ENCODE assay signal across 13 cellular contexts in the genomic region with DNA sequence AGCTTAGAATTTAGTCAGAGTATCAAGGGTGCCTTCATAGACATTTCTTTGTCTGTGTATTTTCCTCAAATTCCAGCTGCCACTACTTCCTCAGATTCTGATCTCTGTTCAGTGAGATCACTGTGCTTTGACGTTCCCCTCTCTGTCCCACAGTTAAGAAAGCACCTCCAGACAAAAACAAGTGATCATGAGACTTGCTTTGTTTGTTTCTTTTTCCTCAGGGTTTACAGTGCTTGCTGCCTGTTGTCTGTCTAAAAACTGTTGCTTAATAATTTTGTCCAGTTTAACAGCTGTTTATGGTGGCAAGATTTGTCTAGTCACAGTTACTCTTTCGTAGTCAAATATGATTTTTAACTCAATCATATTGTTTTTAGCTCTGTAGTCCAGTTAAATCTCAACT. TPM values are rescaled to one million over a fixed set of nuclear protein-coding genes. Genes with fewer than 3 reads are reported as not detected.
DNase-seq lines count a peak whose midpoint lies in the region; ATAC-seq and TF ChIP-seq lines count a peak whose summit lies in the region.
"Had no signal": no experiment of that assay in that cellular context is flagged by ENCODE, and none has a peak within 500 bp of the region (broad histone marks: within the 10 kb centered on the region; RNA-seq: fewer than 3 reads in every experiment).

No MANE protein-coding gene starts in this region.

- no peak overlapping the region for H2BK12ac ChIP-seq in mesenchymal stem cell (ENCODE audit: low read length in 2 of 2)

- H3K79me1 ChIP-seq in IMR-90 (ENCODE audit: low read depth in 1 of 2, low read length in 2 of 2) (peaks cover 19 to 26% of the 10 kb centered on the region in 2 experiments), mesenchymal stem cell (replicated peaks; ENCODE audit: low read length, poor library complexity, severe bottlenecking) (peaks cover 16% of the 10 kb centered on the region)

- H3K9me3 ChIP-seq in AG04450 (ENCODE audit: control insufficient read depth, insufficient read depth, low read length) (no peaks in the 10 kb centered on the region), IMR-90 (ENCODE audit: control insufficient read depth, insufficient read depth, low read length) (no peaks in the 10 kb centered on the region; the same call in 1 of the 2 replicates), endodermal cell (ENCODE audit: control insufficient read depth, low read length) (no peaks in the 10 kb centered on the region), mesenchymal stem cell (ENCODE audit: control insufficient read depth, low read length) (no peaks in the 10 kb centered on the region)
- H3K9me3 ChIP-seq in CD4-positive, alpha-beta memory T cell (ENCODE audit: control insufficient read depth in 1 of 2, low read length in 2 of 2): no peaks in the 10 kb centered on the region
- H3K9me3 ChIP-seq: tibial artery had no signal

- H3K4me1 Mint-ChIP-seq in endodermal cell: peaks cover 12% of the 10 kb centered on the region
- peaks cover 13 to 36% (median 29%) of the 10 kb centered on the region in 4 donors for H3K4me1 Mint-ChIP-seq in CD4-positive, alpha-beta memory T cell

- no peaks in the 10 kb centered on the region for H3K9me3 Mint-ChIP-seq in endodermal cell
- H3K9me3 Mint-ChIP-seq in CD4-positive, alpha-beta memory T cell: no peaks in the 10 kb centered on the region
- H3K9me3 Mint-ChIP-seq: activated naive CD8-positive, alpha-beta T cell treated with anti-CD3 and anti-CD28 coated beads, Interleukin-2, amount 50 U/mL, for 24 hours had no signal

- H3K18ac ChIP-seq in IMR-90 (ENCODE audit: low read depth, low read length) (no peak overlapping the region), mesenchymal stem cell (ENCODE audit: low read depth in 1 of 2, low read length in 2 of 2) (no peak overlapping the region)

- H3K4ac ChIP-seq in IMR-90 (ENCODE audit: low read depth, low read length) (no peak overlapping the region), mesenchymal stem cell (ENCODE audit: low read depth in 1 of 2, low read length in 2 of 2) (no peak overlapping the region)

- no peak for TF ChIP-seq RAD21 in IMR-90 (IDR thresholded peaks at IDR 0.05; ENCODE audit: low read length)

- H4K20me1 ChIP-seq in IMR-90 (ENCODE audit: insufficient read depth, low read length): no peaks in the 10 kb centered on the region; the same call in 1 of the 2 replicates

- intact Hi-C loops in IMR-90 (cut with micrococcal nuclease): no loop called here
- intact Hi-C loops in CD4-positive, alpha-beta memory T cell (cut with micrococcal nuclease): no loop called here

- peaks cover 4% of the 10 kb centered on the region for H3K36me3 ChIP-seq in IMR-90 (ENCODE audit: control insufficient read depth, insufficient read depth, low read length)
- H3K36me3 ChIP-seq in endodermal cell (ENCODE audit: control insufficient read depth, insufficient read depth, low read length): peaks cover 14% of the 10 kb centered on the region
- peaks cover 6 to 27% of the 10 kb centered on the region in 2 experiments for H3K36me3 ChIP-seq in mesenchymal stem cell (ENCODE audit: control insufficient read depth in 1 of 2, insufficient read depth in 2 of 2, low read depth in 1 of 2, low read length in 2 of 2)
- no peaks in the 10 kb centered on the region for H3K36me3 ChIP-seq in CD4-positive, alpha-beta memory T cell (ENCODE audit: insufficient read depth, low read length)

- no peak overlapping the region for H3K56ac ChIP-seq in IMR-90 (ENCODE audit: extremely low read depth, insufficient read depth, low read length)

- H3K4me2 ChIP-seq in IMR-90 (ENCODE audit: low read depth, low read length): peak overlapping the region; percentile 3; the same call in 1 of the 2 replicates
- H3K4me2 ChIP-seq in mesenchymal stem cell (ENCODE audit: low read length, poor library complexity, severe bottlenecking): no peak overlapping the region
- H3K4me2 ChIP-seq: A549 had no signal

- H3K27ac ChIP-seq in AG04450 (ENCODE audit: low read depth, low read length) (no peak overlapping the region), IMR-90 (ENCODE audit: insufficient read depth, low read length) (no peak overlapping the region), endodermal cell (ENCODE audit: low read depth, low read length) (no peak overlapping the region), mesenchymal stem cell (ENCODE audit: low read length, poor library complexity, severe bottlenecking) (no peak overlapping the region)
- no peak overlapping the region for H3K27ac ChIP-seq in CD4-positive, alpha-beta memory T cell (ENCODE audit: low read depth, low read length)
- H3K27ac ChIP-seq: A549, tibial artery had no signal

- BruUV-seq in IMR-90 (replicated peaks; lab: Mats Ljungman, UMichigan): no TSS peak

- H4K91ac ChIP-seq in IMR-90 (ENCODE audit: insufficient read depth, low read depth, low read length) (no peak overlapping the region), mesenchymal stem cell (ENCODE audit: low read length) (no peak overlapping the region)

- H2AK5ac ChIP-seq in IMR-90 (ENCODE audit: low read depth, low read length) (no peak overlapping the region), mesenchymal stem cell (ENCODE audit: low read length, severe bottlenecking) (no peak overlapping the region)

- DNase-seq in AG04450 (ENCODE audit: low read depth, low spot score) (peak; percentile 27), IMR-90 (peak; percentile 72), endodermal cell (no peak), mesenchymal stem cell (peak; percentile 92), SIG-M5 treated with dmso at 0.1 percent for 504 hours (lab: John Stamatoyannopoulos, UW; ENCODE audit: unreplicated experiment) (no peak), glomerular visceral epithelial cell (ENCODE audit: extremely low spot score) (no peak)
- no peak for DNase-seq in CD4-positive, alpha-beta memory T cell
- DNase-seq in activated CD4-positive, alpha-beta T cell treated with anti-CD3 and anti-CD28 coated beads, Interleukin-2, amount 50 U/mL, for 4 hours: no peak
- DNase-seq: activated CD4-positive, CD25-positive, alpha-beta regulatory T cell; activated naive CD8-positive, alpha-beta T cell treated with anti-CD3 and anti-CD28 coated beads, Interleukin-2, amount 50 U/mL, for 24 hours; NCI-H1105; tibial artery had no signal

- H3K14ac ChIP-seq in IMR-90 (replicated peaks; ENCODE audit: low read depth, low read length) (no peak overlapping the region), mesenchymal stem cell (ENCODE audit: low read length in 2 of 2) (no peak overlapping the region)

- no peak for TF ChIP-seq POLR2A in IMR-90 (IDR thresholded peaks at IDR 0.05; ENCODE audit: low read depth, low read length)

- CTCF ChIA-PET in AG04450 (lab: Charles Lee) (interaction anchor here (0.6 to 1.3 kb wide), 3 partner anchors 9 to 91 kb away, joined by 3 to 4 read pairs (median 3); no protein-coding TSS in a partner anchor), IMR-90 (lab: Yijun Ruan, JAX) (interaction anchor here (0.7 to 1.7 kb wide), 3 partner anchors 14 to 88 kb away, joined by 3 to 7 read pairs (median 3); no protein-coding TSS in a partner anchor)
- CTCF ChIA-PET in CD4-positive, alpha-beta memory T cell (lab: Charles Lee; ENCODE audit: partially characterized antibody): no interaction called here

- H3K27me3 ChIP-seq in AG04450 (ENCODE audit: control insufficient read depth, insufficient read depth, low read length) (no peaks in the 10 kb centered on the region), IMR-90 (ENCODE audit: control insufficient read depth, insufficient read depth, low read length) (no peaks in the 10 kb centered on the region), endodermal cell (ENCODE audit: control insufficient read depth, insufficient read depth, low read length, poor library complexity, severe bottlenecking) (no peaks in the 10 kb centered on the region), mesenchymal stem cell (ENCODE audit: control insufficient read depth in 1 of 2, insufficient read depth in 1 of 2, low read length in 2 of 2) (no peaks in the 10 kb centered on the region)
- H3K27me3 ChIP-seq in CD4-positive, alpha-beta memory T cell (ENCODE audit: insufficient read depth, low read length): no peaks in the 10 kb centered on the region
- H3K27me3 ChIP-seq: tibial artery had no signal

- dilution Hi-C loops in IMR-90 (cut with HindIII; ENCODE audit: low sequenced_read_pairs, unreplicated experiment): no loop called here

- H3K9ac ChIP-seq in IMR-90 (ENCODE audit: low read depth, low read length) (no peak overlapping the region), endodermal cell (ENCODE audit: extremely low read depth, low read length, poor library complexity, severe bottlenecking) (no peak overlapping the region), mesenchymal stem cell (ENCODE audit: low read length) (no peak overlapping the region)

- no peak overlapping the region for H2BK120ac ChIP-seq in IMR-90 (ENCODE audit: low read depth, low read length)
- no peak overlapping the region for H2BK120ac ChIP-seq in mesenchymal stem cell (ENCODE audit: low read depth, low read length)

- no peak overlapping the region for H3K23ac ChIP-seq in IMR-90 (ENCODE audit: low read depth, low read length)
- no peak overlapping the region for H3K23ac ChIP-seq in mesenchymal stem cell (ENCODE audit: low read length in 2 of 2)

- no peak overlapping the region for H4K8ac ChIP-seq in IMR-90 (ENCODE audit: low read depth in 2 of 2, low read length in 2 of 2)
- no peak overlapping the region for H4K8ac ChIP-seq in mesenchymal stem cell (ENCODE audit: low read length)

- POLR2A ChIA-PET in AG04450 (lab: Yijun Ruan, JAX) (interaction anchor here (1.4 kb wide), 1 partner anchor 29 kb away, joined by 6 read pairs; a partner anchor contains a TSS), IMR-90 (lab: Charles Lee; ENCODE audit: unreplicated experiment) (interaction anchor here (0.6 kb wide), 1 partner anchor 203 kb away, joined by 5 read pairs; no protein-coding TSS in a partner anchor)
- POLR2A ChIA-PET in CD4-positive, alpha-beta memory T cell (lab: Charles Lee; ENCODE audit: partially characterized antibody): no interaction called here

- no peak overlapping the region for H3K4me3 ChIP-seq in AG04450 (ENCODE audit: low read depth, low read length)
- H3K4me3 ChIP-seq in IMR-90 (ENCODE audit: insufficient read depth, low read depth, low read length): no peak overlapping the region
- no peak overlapping the region for H3K4me3 ChIP-seq in endodermal cell (ENCODE audit: low read length)
- H3K4me3 ChIP-seq in mesenchymal stem cell (ENCODE audit: insufficient read depth in 1 of 2, low read depth in 1 of 2, low read length in 2 of 2): no peak overlapping the region
- H3K4me3 ChIP-seq in CD4-positive, alpha-beta memory T cell (ENCODE audit: low read length in 2 of 2): no peak overlapping the region
- H3K4me3 ChIP-seq: A549, tibial artery had no signal

- H2AFZ ChIP-seq in IMR-90 (replicated peaks; ENCODE audit: low read length, poor library complexity) (no peak overlapping the region), mesenchymal stem cell (ENCODE audit: low read depth, low read length) (no peak overlapping the region)

- peak; percentile 82 for ATAC-seq in IMR-90 (ENCODE audit: low read depth)
- ATAC-seq: A549; activated naive CD8-positive, alpha-beta T cell treated with anti-CD3 and anti-CD28 coated beads, Interleukin-2, amount 50 U/mL, for 24 hours had no signal

- H2BK20ac ChIP-seq in IMR-90 (ENCODE audit: low read depth, low read length): no peak overlapping the region

- H3K4me1 ChIP-seq in IMR-90 (ENCODE audit: control insufficient read depth, insufficient read depth, low read length) (no peaks in the 10 kb centered on the region), endodermal cell (ENCODE audit: control insufficient read depth, insufficient read depth, low read length) (peaks cover 9% of the 10 kb centered on the region), mesenchymal stem cell (ENCODE audit: control insufficient read depth, insufficient read depth, low read depth, low read length) (no peaks in the 10 kb centered on the region)
- no peaks in the 10 kb centered on the region for H3K4me1 ChIP-seq in CD4-positive, alpha-beta memory T cell (ENCODE audit: insufficient read depth, low read length)
- H3K4me1 ChIP-seq: A549, tibial artery had no signal

- no peak overlapping the region for H4K5ac ChIP-seq in IMR-90 (ENCODE audit: low read depth, low read length)

- peak overlapping the region; percentile 43 for H3K27ac Mint-ChIP-seq in endodermal cell
- H3K27ac Mint-ChIP-seq in CD4-positive, alpha-beta memory T cell: peak overlapping the region in 2 of 7 donors; percentile 15 to 30
- H3K27ac Mint-ChIP-seq: activated naive CD8-positive, alpha-beta T cell treated with anti-CD3 and anti-CD28 coated beads, Interleukin-2, amount 50 U/mL, for 24 hours had no signal

- H3K36me3 Mint-ChIP-seq in endodermal cell (ENCODE audit: low read depth): peaks cover 23% of the 10 kb centered on the region
- H3K36me3 Mint-ChIP-seq in CD4-positive, alpha-beta memory T cell: peaks cover 31 to 34% of the 10 kb centered on the region in 2 donors

- H2BK5ac ChIP-seq in IMR-90 (ENCODE audit: low read depth, low read length, poor library complexity, severe bottlenecking): peak overlapping the region; percentile 52
- H2BK5ac ChIP-seq in mesenchymal stem cell (ENCODE audit: low read depth, low read length, poor library complexity, severe bottlenecking): no peak overlapping the region

- no peaks in the 10 kb centered on the region for H3K27me3 Mint-ChIP-seq in endodermal cell (ENCODE audit: insufficient read depth)
- H3K27me3 Mint-ChIP-seq in CD4-positive, alpha-beta memory T cell: no peaks in the 10 kb centered on the region
- H3K27me3 Mint-ChIP-seq: activated naive CD8-positive, alpha-beta T cell treated with anti-CD3 and anti-CD28 coated beads, Interleukin-2, amount 50 U/mL, for 24 hours had no signal

- H3K9me1 ChIP-seq in IMR-90 (ENCODE audit: insufficient read depth, low read length): no peaks in the 10 kb centered on the region; the same call in 1 of the 2 replicates

- in situ Hi-C loops in IMR-90 (cut with MboI; ENCODE audit: low sequenced_read_pairs): no loop called here

- no CpG with 5 or more reads among the region's 2 CpGs for WGBS in IMR-90 (ENCODE audit: extremely low coverage in 2 of 2, insufficient read length in 1 of 2), 2 experiments
- 71 to 79% methylated on average over 2 of the region's 2 CpGs for WGBS in endodermal cell (ENCODE audit: insufficient coverage in 1 of 2, insufficient read length in 1 of 2), 2 experiments
- WGBS in mesenchymal stem cell: 0% methylated on average over 1 of the region's 2 CpGs

- no peak overlapping the region for H2AK9ac ChIP-seq in IMR-90 (replicated peaks; ENCODE audit: low read depth, low read length, poor library complexity)

- TF ChIP-seq CTCF in AG04450 (IDR thresholded peaks at IDR 0.05; ENCODE audit: low read depth, low read length) (no peak), IMR-90 (conservative IDR thresholded peaks at IDR 0.05; ENCODE audit: low read depth, low read length) (no peak), endodermal cell (conservative IDR thresholded peaks at IDR 0.05) (no peak)

- no peak overlapping the region for H3K4me3 Mint-ChIP-seq in endodermal cell
- H3K4me3 Mint-ChIP-seq in CD4-positive, alpha-beta memory T cell: no peak overlapping the region
- H3K4me3 Mint-ChIP-seq: activated naive CD8-positive, alpha-beta T cell treated with anti-CD3 and anti-CD28 coated beads, Interleukin-2, amount 50 U/mL, for 24 hours had no signal

- H2BK15ac ChIP-seq in IMR-90 (ENCODE audit: low read depth, low read length) (no peak overlapping the region), mesenchymal stem cell (ENCODE audit: low read depth, poor library complexity, severe bottlenecking) (no peak overlapping the region)

RNA-seq across cellular contexts. Expression of a gene that starts 29.1 kb away (rescaled TPM):
- polyA plus RNA-seq in AG04450 (2011; rRNA removed) (13.7 and 21.0 TPM in 2 replicates), IMR-90 (2012; rRNA removed) (9.1 and 10.6 TPM in 2 replicates)
- 15.9 and 19.7 TPM in 2 replicates for polyA minus RNA-seq in AG04450 (2011; rRNA and poly(A)+ RNA removed)
- total RNA-seq in IMR-90 (2012; rRNA removed) (17.9 and 26.1 TPM in 2 replicates), endodermal cell (10 to 100 TPM; 18.5 to 18.8 TPM)
- 2.2 and 3.1 TPM in 2 replicates for polyA plus RNA-seq in IMR-90 (2012; cell fraction: cytosol; rRNA removed)
- polyA plus RNA-seq in IMR-90 (2012; cell fraction: nucleus; rRNA removed; ENCODE audit: low replicate concordance): 1.5 and 5.3 TPM in 2 replicates
- polyA plus RNA-seq in endodermal cell (2013, experiment 1 of 2): 24.8 TPM
- 22.6 TPM for polyA plus RNA-seq in endodermal cell (2013, experiment 2 of 2)
- 13.5 TPM for polyA plus RNA-seq in mesenchymal stem cell (2013, experiment 1 of 2)
- polyA plus RNA-seq in mesenchymal stem cell (2013, experiment 2 of 2): 14.5 TPM
- total RNA-seq in CD4-positive, alpha-beta memory T cell: 10 to 100 TPM; 11.3 to 14.5 TPM
- 10 to 100 TPM in 1 of 2 donors, 1 to 10 TPM in 1; 9.8 to 10.7 TPM for polyA plus RNA-seq in CD4-positive, alpha-beta memory T cell

Comparison
In these comparisons a context has a peak if more than half of its experiments do, and no peak if none do; other contexts are left out.
1. DNase-seq: peak in AG04450 (single experiment), IMR-90 (single experiment) and mesenchymal stem cell (single experiment); none in endodermal cell (single experiment), SIG-M5 treated with dmso at 0.1 percent for 504 hours (single experiment), CD4-positive, alpha-beta memory T cell (0 of 5), glomerular visceral epithelial cell (single experiment) and activated CD4-positive, alpha-beta T cell treated with anti-CD3 and anti-CD28 coated beads, Interleukin-2, amount 50 U/mL, for 4 hours (0 of 2).